ENCODE assay signal across 17 cellular contexts in the genomic region with DNA sequence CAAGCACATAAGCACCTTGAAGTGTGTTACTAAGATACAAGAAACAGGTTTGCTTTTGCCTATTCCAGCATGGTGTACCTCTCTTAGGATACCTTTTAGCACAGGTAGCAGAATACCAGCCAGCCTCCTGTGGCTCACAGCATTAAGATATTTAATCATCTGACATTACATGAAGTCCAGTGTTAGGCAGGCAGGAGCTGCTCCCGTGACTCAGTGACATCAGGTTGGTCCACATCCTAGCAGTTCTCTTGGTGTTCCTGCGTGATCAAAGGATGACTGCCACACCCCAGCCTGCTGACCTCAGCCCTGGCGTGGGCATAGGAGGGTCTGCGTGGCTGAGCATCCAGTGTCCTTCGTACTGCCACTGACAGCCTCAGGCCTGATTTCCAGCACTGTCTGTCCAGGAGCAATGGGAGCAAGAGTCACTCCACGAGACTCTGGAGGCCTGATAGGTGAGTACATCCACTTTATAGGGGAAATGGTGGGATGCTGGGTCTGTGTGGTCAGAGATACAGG.
"Had no signal": no experiment of that assay in that cellular context is flagged by ENCODE, and none has a peak within 500 bp of the region (broad histone marks: within the 10 kb centered on the region; RNA-seq: fewer than 3 reads in every experiment).

No MANE protein-coding gene starts in this region.

- H3K4me2 ChIP-seq: hepatocyte had no signal

- H3K27me3 ChIP-seq: colonic mucosa, esophagus squamous epithelium, hepatocyte, pancreas, sigmoid colon, spleen, thyroid gland had no signal

- H3K4me3 ChIP-seq: colonic mucosa, esophagus squamous epithelium, hepatocyte, pancreas, sigmoid colon, spleen, thyroid gland had no signal

- H3K9me3 ChIP-seq: colonic mucosa, esophagus squamous epithelium, pancreas, sigmoid colon, spleen, thyroid gland had no signal

- H2AFZ ChIP-seq: hepatocyte had no signal

- FAIRE-seq: keratinocyte, pancreas had no signal

- ATAC-seq: activated CD4-positive, CD25-positive, alpha-beta regulatory T cell treated with anti-CD3 and anti-CD28 coated beads, Interleukin-2, amount 50 U/mL, for 24 hours; left lobe of liver; pancreas had no signal

- H3K27ac ChIP-seq: colonic mucosa, esophagus squamous epithelium, hepatocyte, pancreas, sigmoid colon, spleen, thyroid gland had no signal

- DNase-seq: activated gamma-delta T cell; activated T-cell treated with anti-CD3 and anti-CD28 coated beads, Interleukin-2, amount 50 U/mL, for 48 hours; central memory CD4-positive, alpha-beta T cell; colonic mucosa; effector CD4-positive, alpha-beta T cell; esophagus squamous epithelium; naive B cell; sigmoid colon; spleen; stimulated activated CD4-positive, alpha-beta T cell treated with anti-CD3 and anti-CD28 coated beads, Interleukin-1b, Interleukin-23, amount 100 ng/mL, for 48 hours; T-helper 9 cell; thyroid gland had no signal
